1 cellular context compared by ENCODE assay signal in the genomic region with DNA sequence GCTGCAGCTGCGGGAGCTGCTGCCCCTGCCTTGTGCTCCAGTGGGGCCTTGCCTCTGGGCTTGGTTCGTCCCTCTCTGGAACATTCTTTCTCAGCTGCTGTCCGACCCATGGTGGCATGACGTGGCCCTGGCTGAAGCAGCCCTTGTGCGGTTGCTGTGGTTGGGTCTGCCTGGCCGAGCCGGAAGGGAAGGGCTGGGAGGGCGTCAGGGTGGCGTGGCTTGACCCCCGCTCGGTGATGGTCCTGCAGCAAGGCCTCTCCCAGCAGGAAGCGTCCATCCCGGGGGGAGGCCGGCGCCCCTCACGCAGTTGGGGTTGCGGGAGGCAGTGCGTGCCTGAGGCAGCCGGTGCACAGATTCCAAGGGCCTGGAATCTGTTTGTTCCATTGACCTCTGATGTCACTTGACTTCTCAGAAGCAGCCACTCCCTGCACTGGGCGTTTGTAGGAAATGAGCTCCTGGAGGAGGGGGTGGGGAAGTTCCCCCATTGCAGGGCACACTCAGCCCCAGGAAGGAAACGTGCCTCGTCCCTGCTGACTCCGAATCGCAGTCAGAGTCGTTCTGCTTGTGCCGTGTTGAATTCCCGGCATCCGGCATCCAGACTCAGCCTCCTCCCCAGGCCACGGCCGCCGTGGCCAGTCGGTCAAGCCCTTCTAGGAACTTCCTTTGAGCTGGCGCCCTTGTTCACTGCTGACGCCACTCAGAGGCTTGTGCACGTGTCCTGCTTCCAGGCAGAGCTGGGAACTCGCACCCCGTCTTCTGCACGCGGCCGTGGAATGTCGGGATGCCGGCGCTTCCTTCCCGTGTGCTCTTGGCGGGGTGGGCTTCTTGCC.
TF ChIP-seq lines count a peak whose summit lies in the region.

No MANE protein-coding gene starts in this region.

TF ChIP-seq in SK-N-SH treated with all-trans-retinoic acid at 6 μM for 48 hours, 23 proteins besides CTCF, POLR2A, EP300 and RAD21 (continued from another document):
- TF ChIP-seq, protein P1, sequence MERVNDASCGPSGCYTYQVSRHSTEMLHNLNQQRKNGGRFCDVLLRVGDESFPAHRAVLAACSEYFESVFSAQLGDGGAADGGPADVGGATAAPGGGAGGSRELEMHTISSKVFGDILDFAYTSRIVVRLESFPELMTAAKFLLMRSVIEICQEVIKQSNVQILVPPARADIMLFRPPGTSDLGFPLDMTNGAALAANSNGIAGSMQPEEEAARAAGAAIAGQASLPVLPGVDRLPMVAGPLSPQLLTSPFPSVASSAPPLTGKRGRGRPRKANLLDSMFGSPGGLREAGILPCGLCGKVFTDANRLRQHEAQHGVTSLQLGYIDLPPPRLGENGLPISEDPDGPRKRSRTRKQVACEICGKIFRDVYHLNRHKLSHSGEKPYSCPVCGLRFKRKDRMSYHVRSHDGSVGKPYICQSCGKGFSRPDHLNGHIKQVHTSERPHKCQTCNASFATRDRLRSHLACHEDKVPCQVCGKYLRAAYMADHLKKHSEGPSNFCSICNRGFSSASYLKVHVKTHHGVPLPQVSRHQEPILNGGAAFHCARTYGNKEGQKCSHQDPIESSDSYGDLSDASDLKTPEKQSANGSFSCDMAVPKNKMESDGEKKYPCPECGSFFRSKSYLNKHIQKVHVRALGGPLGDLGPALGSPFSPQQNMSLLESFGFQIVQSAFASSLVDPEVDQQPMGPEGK (CRISPR knock-in tag; IDR thresholded peaks at IDR 0.05; ENCODE audit: borderline replicate concordance) = no peak
TF ChIP-seq in SK-N-SH treated with all-trans-retinoic acid at 6 μM for 48 hours: peak in this region for 0.
